Comparison of ENCODE assay signal across 15 cellular contexts in genomic region chr3:123285066-123285465, GRCh38.
"Had no signal": no experiment of that assay in that cellular context is flagged by ENCODE, and none has a peak within 500 bp of the region (broad histone marks: within the 10 kb centered on the region; RNA-seq: fewer than 3 reads in every experiment).

No MANE protein-coding gene starts in this region.

- H3K27me3 Mint-ChIP-seq: activated CD8-positive, alpha-beta T cell treated with anti-CD3 and anti-CD28 coated beads for 36 hours; activated naive CD8-positive, alpha-beta T cell treated with anti-CD3 and anti-CD28 coated beads, Interleukin-2, amount 50 U/mL, for 24 hours had no signal

- H3K4me3 ChIP-seq: ascending aorta, coronary artery, lower lobe of right lung, smooth muscle cell, tibial artery, vagina had no signal

- H3K4me1 ChIP-seq: ascending aorta, lower lobe of right lung, tibial artery, vagina had no signal

- H3K27ac Mint-ChIP-seq: activated CD8-positive, alpha-beta T cell treated with anti-CD3 and anti-CD28 coated beads for 36 hours; activated naive CD8-positive, alpha-beta T cell treated with anti-CD3 and anti-CD28 coated beads, Interleukin-2, amount 50 U/mL, for 24 hours; activated T-helper 1 cell treated with anti-CD3 and anti-CD28 coated beads, Interleukin-12 subunit alpha, Interleukin-12 subunit beta, Interleukin-2, Interleukin-4 antibody, amounts not matched to agents 30 ng/mL and 10 ng/mL and 1 ng/mL, durations not matched to agents 14 hours and 24 hours and 36 hours; effector memory CD8-positive, alpha-beta T cell; naive B cell had no signal

- H3K9me3 ChIP-seq: ascending aorta, lower lobe of right lung, tibial artery, vagina had no signal

- H3K27me3 ChIP-seq: ascending aorta, tibial artery, vagina had no signal

- ATAC-seq: activated CD8-positive, alpha-beta T cell treated with anti-CD3 and anti-CD28 coated beads for 36 hours; activated naive CD8-positive, alpha-beta T cell treated with anti-CD3 and anti-CD28 coated beads, Interleukin-2, amount 50 U/mL, for 24 hours; effector memory CD8-positive, alpha-beta T cell; lower lobe of right lung had no signal

- H3K36me3 Mint-ChIP-seq: naive B cell had no signal

- H3K27ac ChIP-seq: ascending aorta, coronary artery, lower lobe of right lung, tibial artery, vagina had no signal

- H3K36me3 ChIP-seq: lower lobe of right lung, vagina had no signal

- DNase-seq: activated CD8-positive, alpha-beta memory T cell treated with anti-CD3 and anti-CD28 coated beads, Interleukin-2, amount 50 U/mL, for 4 hours; activated CD8-positive, alpha-beta T cell treated with anti-CD3 and anti-CD28 coated beads for 36 hours; activated naive CD4-positive, alpha-beta T cell treated with Interleukin-2 at 50 U/mL for 16 hours; activated naive CD8-positive, alpha-beta T cell treated with anti-CD3 and anti-CD28 coated beads, Interleukin-2, amount 50 U/mL, for 24 hours; effector memory CD8-positive, alpha-beta T cell; erythroblast; hypothalamus; lower lobe of right lung; naive B cell had no signal

- H3K4me3 Mint-ChIP-seq: activated CD8-positive, alpha-beta T cell treated with anti-CD3 and anti-CD28 coated beads for 36 hours; activated naive CD8-positive, alpha-beta T cell treated with anti-CD3 and anti-CD28 coated beads, Interleukin-2, amount 50 U/mL, for 24 hours; activated T-helper 1 cell treated with anti-CD3 and anti-CD28 coated beads, Interleukin-12 subunit alpha, Interleukin-12 subunit beta, Interleukin-2, Interleukin-4 antibody, amounts not matched to agents 30 ng/mL and 10 ng/mL and 1 ng/mL, durations not matched to agents 14 hours and 24 hours and 36 hours; effector memory CD8-positive, alpha-beta T cell; naive B cell had no signal

- H3K9me3 Mint-ChIP-seq: activated CD8-positive, alpha-beta T cell treated with anti-CD3 and anti-CD28 coated beads for 36 hours; activated naive CD8-positive, alpha-beta T cell treated with anti-CD3 and anti-CD28 coated beads, Interleukin-2, amount 50 U/mL, for 24 hours; activated T-helper 1 cell treated with anti-CD3 and anti-CD28 coated beads, Interleukin-12 subunit alpha, Interleukin-12 subunit beta, Interleukin-2, Interleukin-4 antibody, amounts not matched to agents 30 ng/mL and 10 ng/mL and 1 ng/mL, durations not matched to agents 14 hours and 24 hours and 36 hours had no signal

- H3K4me1 Mint-ChIP-seq: activated naive CD8-positive, alpha-beta T cell treated with anti-CD3 and anti-CD28 coated beads, Interleukin-2, amount 50 U/mL, for 24 hours had no signal

- H3K4me2 ChIP-seq: smooth muscle cell had no signal
